ENCODE assay signal across 14 cellular contexts in genomic region chr7:18497082-18497481, GRCh38. TPM values are rescaled to one million over a fixed set of nuclear protein-coding genes. Genes with fewer than 3 reads are reported as not detected.
DNase-seq lines count a peak whose midpoint lies in the region; ATAC-seq and TF ChIP-seq lines count a peak whose summit lies in the region.
"Had no signal": no experiment of that assay in that cellular context is flagged by ENCODE, and none has a peak within 500 bp of the region (broad histone marks: within the 10 kb centered on the region; RNA-seq: fewer than 3 reads in every experiment).

No MANE protein-coding gene starts in this region.

- H3K4me1 ChIP-seq in HUES6 (ENCODE audit: control insufficient read depth, insufficient read depth, low read length) (peaks cover 34% of the 10 kb centered on the region), duodenal mucosa (ENCODE audit: control insufficient read depth in 1 of 2, insufficient read depth in 2 of 2, low read length in 2 of 2) (no peaks in the 10 kb centered on the region), parathyroid adenoma (no peaks in the 10 kb centered on the region)

- H3K9ac ChIP-seq in HUES6 (ENCODE audit: low read length) = no peak overlapping the region
- H3K9ac ChIP-seq in duodenal mucosa (ENCODE audit: low read depth in 1 of 2, low read length in 2 of 2) = peak overlapping the region in 1 of 2 donors; percentile 6
- H3K9ac ChIP-seq in parathyroid adenoma = no peak overlapping the region

- H3K27ac ChIP-seq in HUES6 (ENCODE audit: low read depth, low read length) (no peak overlapping the region), duodenal mucosa (ENCODE audit: low read depth, low read length) (no peak overlapping the region), parathyroid adenoma (no peak overlapping the region)
- H3K27ac ChIP-seq: 22Rv1, adrenal gland had no signal

- no peaks in the 10 kb centered on the region for H3K79me2 ChIP-seq in parathyroid adenoma

- H3K36me3 ChIP-seq in HUES6 (ENCODE audit: control insufficient read depth, insufficient read depth, low read length) (no peaks in the 10 kb centered on the region), duodenal mucosa (ENCODE audit: control insufficient read depth in 1 of 2, insufficient read depth in 2 of 2, low read length in 2 of 2) (no peaks in the 10 kb centered on the region), parathyroid adenoma (ENCODE audit: control insufficient read depth, insufficient read depth, low read length) (no peaks in the 10 kb centered on the region)
- H3K36me3 ChIP-seq: adrenal gland had no signal

- H3K36me3 Mint-ChIP-seq in activated T-cell treated with anti-CD3 and anti-CD28 coated beads, Interleukin-2, amount 50 U/mL, for 72 hours (ENCODE audit: insufficient read depth in 2 of 2) = no peaks in the 10 kb centered on the region

- no peak for ATAC-seq in HG03520 (IDR thresholded peaks at IDR 0.05; ENCODE audit: unreplicated experiment)
- ATAC-seq in activated T-cell treated with anti-CD3 and anti-CD28 coated beads, Interleukin-2, amount 50 U/mL, for 72 hours (replicated peaks in 1 of 2) = no peak
- no peak for ATAC-seq in HG02623 (IDR thresholded peaks at IDR 0.05; ENCODE audit: unreplicated experiment)

- no peaks in the 10 kb centered on the region for H3K9me3 Mint-ChIP-seq in activated T-cell treated with anti-CD3 and anti-CD28 coated beads, Interleukin-2, amount 50 U/mL, for 72 hours

- H3K4me3 Mint-ChIP-seq in activated T-cell treated with anti-CD3 and anti-CD28 coated beads, Interleukin-2, amount 50 U/mL, for 72 hours = no peak overlapping the region

- peaks cover 19% of the 10 kb centered on the region for H3K4me1 Mint-ChIP-seq in activated T-cell treated with anti-CD3 and anti-CD28 coated beads, Interleukin-2, amount 50 U/mL, for 72 hours (ENCODE audit: low read depth)

- H3K9me3 ChIP-seq in HUES6 (ENCODE audit: control insufficient read depth, insufficient read depth, low read depth, low read length) = no peaks in the 10 kb centered on the region
- H3K9me3 ChIP-seq in duodenal mucosa (ENCODE audit: control insufficient read depth in 1 of 2, low read length in 2 of 2) = no peaks in the 10 kb centered on the region
- no peaks in the 10 kb centered on the region for H3K9me3 ChIP-seq in parathyroid adenoma (ENCODE audit: control insufficient read depth, low read length)
- H3K9me3 ChIP-seq: adrenal gland had no signal

- no peak overlapping the region for H2AFZ ChIP-seq in parathyroid adenoma

- TF ChIP-seq CTCF in parathyroid adenoma (IDR thresholded peaks at IDR 0.05) = no peak

- H3K27me3 Mint-ChIP-seq in activated T-cell treated with anti-CD3 and anti-CD28 coated beads, Interleukin-2, amount 50 U/mL, for 72 hours (ENCODE audit: low read depth) = peaks cover 13% of the 10 kb centered on the region

- peak overlapping the region; percentile 20 for H3K4me2 ChIP-seq in parathyroid adenoma (ENCODE audit: low read length)

- H3K27me3 ChIP-seq in HUES6 (ENCODE audit: control insufficient read depth, insufficient read depth, low read length) (no peaks in the 10 kb centered on the region), duodenal mucosa (ENCODE audit: control insufficient read depth in 1 of 2, insufficient read depth in 2 of 2, low read length in 2 of 2) (no peaks in the 10 kb centered on the region), parathyroid adenoma (ENCODE audit: control insufficient read depth, insufficient read depth, low read length) (no peaks in the 10 kb centered on the region)
- H3K27me3 ChIP-seq: adrenal gland had no signal

- H3K27ac Mint-ChIP-seq in activated T-cell treated with anti-CD3 and anti-CD28 coated beads, Interleukin-2, amount 50 U/mL, for 72 hours = no peak overlapping the region

- H3K4me3 ChIP-seq in HUES6 (ENCODE audit: low read depth, low read length) = peak overlapping the region; percentile 63
- H3K4me3 ChIP-seq in duodenal mucosa (ENCODE audit: low read depth in 1 of 2, low read length in 2 of 2) = peak overlapping the region; percentile 55 to 61
- no peak overlapping the region for H3K4me3 ChIP-seq in parathyroid adenoma (ENCODE audit: low read depth, low read length)

- peak; percentile 40 for DNase-seq in DMS153 treated with DMSO at 0.1 percent for 48 hours (lab: John Stamatoyannopoulos, UW; ENCODE audit: unreplicated experiment)
- no peak for DNase-seq in DMS153 (lab: John Stamatoyannopoulos, UW)
- DNase-seq in activated T-cell treated with anti-CD3 and anti-CD28 coated beads, Interleukin-2, amount 50 U/mL, for 72 hours = no peak
- DNase-seq: adrenal gland; DND-41; IMR-90; stimulated activated CD4-positive, alpha-beta T cell treated with anti-CD3 and anti-CD28 coated beads, Interleukin-1b, Interleukin-23, amount 100 ng/mL, for 48 hours; substantia nigra had no signal

RNA-seq across cellular contexts. Expression of gene HDAC9, which starts 1.5 kb away (rescaled TPM):
- total RNA-seq in activated T-cell treated with anti-CD3 and anti-CD28 coated beads, Interleukin-2, amount 50 U/mL, for 72 hours = 1 to 10 TPM in 1 of 2 donors, under 1 TPM in 1; 0.55 to 2.9 TPM
